Comparison of ENCODE assay signal across 1 cellular context in the genomic region with DNA sequence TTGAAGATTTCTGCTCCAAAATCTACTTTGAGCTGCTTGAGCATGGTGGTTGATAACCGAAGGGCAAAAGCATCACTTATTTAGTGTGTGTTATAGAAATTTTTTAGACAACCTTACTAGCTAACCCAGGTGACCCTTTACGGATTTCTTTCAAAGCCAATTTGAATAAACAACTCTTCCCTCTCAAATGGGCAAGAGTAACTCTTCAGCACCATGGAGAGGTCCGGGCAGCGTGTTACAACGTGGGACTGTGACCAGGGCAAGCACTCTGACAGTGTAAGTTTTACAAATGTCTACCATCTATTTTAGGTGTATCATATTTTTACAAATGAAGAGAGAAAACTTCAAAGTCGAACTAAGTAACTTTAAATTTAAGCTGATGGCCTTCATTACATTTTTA.
TF ChIP-seq lines count a peak whose summit lies in the region.

No MANE protein-coding gene starts in this region.

TF ChIP-seq in WTC11, 78 proteins besides CTCF, POLR2A, EP300 and RAD21 (continued from another document):
- TF ChIP-seq, protein P1, sequence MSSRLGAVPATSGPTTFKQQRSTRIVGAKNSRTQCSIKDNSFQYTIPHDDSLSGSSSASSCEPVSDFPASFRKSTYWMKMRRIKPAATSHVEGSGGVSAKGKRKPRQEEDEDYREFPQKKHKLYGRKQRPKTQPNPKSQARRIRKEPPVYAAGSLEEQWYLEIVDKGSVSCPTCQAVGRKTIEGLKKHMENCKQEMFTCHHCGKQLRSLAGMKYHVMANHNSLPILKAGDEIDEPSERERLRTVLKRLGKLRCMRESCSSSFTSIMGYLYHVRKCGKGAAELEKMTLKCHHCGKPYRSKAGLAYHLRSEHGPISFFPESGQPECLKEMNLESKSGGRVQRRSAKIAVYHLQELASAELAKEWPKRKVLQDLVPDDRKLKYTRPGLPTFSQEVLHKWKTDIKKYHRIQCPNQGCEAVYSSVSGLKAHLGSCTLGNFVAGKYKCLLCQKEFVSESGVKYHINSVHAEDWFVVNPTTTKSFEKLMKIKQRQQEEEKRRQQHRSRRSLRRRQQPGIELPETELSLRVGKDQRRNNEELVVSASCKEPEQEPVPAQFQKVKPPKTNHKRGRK (CRISPR knock-in tag; IDR thresholded peaks at IDR 0.05; ENCODE audit: borderline replicate concordance), result no peak
- TF ChIP-seq, protein P2, sequence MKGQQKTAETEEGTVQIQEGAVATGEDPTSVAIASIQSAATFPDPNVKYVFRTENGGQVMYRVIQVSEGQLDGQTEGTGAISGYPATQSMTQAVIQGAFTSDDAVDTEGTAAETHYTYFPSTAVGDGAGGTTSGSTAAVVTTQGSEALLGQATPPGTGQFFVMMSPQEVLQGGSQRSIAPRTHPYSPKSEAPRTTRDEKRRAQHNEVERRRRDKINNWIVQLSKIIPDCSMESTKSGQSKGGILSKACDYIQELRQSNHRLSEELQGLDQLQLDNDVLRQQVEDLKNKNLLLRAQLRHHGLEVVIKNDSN (CRISPR knock-in tag; IDR thresholded peaks at IDR 0.05), result no peak
- TF ChIP-seq RORB (CRISPR knock-in tag; IDR thresholded peaks at IDR 0.05), result no peak
- TF ChIP-seq, protein P3, sequence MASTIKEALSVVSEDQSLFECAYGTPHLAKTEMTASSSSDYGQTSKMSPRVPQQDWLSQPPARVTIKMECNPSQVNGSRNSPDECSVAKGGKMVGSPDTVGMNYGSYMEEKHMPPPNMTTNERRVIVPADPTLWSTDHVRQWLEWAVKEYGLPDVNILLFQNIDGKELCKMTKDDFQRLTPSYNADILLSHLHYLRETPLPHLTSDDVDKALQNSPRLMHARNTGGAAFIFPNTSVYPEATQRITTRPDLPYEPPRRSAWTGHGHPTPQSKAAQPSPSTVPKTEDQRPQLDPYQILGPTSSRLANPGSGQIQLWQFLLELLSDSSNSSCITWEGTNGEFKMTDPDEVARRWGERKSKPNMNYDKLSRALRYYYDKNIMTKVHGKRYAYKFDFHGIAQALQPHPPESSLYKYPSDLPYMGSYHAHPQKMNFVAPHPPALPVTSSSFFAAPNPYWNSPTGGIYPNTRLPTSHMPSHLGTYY (CRISPR knock-in tag; IDR thresholded peaks at IDR 0.05), result no peak
- TF ChIP-seq MAX (CRISPR knock-in tag; IDR thresholded peaks at IDR 0.05), result no peak; the same call in 1 of the 2 replicates
- TF ChIP-seq PRRX2 (CRISPR knock-in tag; IDR thresholded peaks at IDR 0.05), result no peak
